Comparison of ENCODE assay signal across 9 cellular contexts in the genomic region with DNA sequence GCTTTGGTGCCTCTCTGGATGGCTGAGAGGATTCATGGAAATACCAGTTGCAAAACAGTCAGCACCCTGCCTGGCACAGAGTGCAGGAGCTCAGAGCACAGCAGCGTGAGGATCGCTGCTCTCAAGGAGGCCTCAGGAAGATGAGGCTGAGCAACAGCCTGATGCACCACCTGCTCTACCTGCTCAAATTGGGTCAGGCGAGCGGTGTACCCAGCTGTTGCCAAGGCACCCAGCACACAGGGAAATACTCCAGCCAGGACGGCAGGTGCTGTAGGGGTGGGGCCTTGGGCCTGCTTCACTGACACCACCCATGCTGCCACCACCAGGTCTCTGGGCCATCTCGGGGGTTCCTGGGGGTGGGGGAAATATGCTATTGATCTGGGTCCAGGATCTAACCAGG. TPM values are rescaled to one million over a fixed set of nuclear protein-coding genes. Genes with fewer than 3 reads are reported as not detected.
A peak's percentile ranks its signal among the peaks of the same experiment; 100 is the strongest.
DNase-seq lines count a peak whose midpoint lies in the region; ATAC-seq, FAIRE-seq and TF ChIP-seq lines count a peak whose summit lies in the region.
"Had no signal": no experiment of that assay in that cellular context is flagged by ENCODE, and none has a peak within 500 bp of the region (broad histone marks: within the 10 kb centered on the region; RNA-seq: fewer than 3 reads in every experiment).

No MANE protein-coding gene starts in this region.

- FAIRE-seq in HepG2 (lab: Jason Lieb, UNC), result no peak

- no TSS peak for BruUV-seq in HepG2 (replicated peaks; lab: Mats Ljungman, UMichigan)

- no peak overlapping the region for H2AFZ ChIP-seq in HepG2 (ENCODE audit: low read length)

- H3K9ac ChIP-seq in HepG2 (ENCODE audit: insufficient read depth, low read depth, low read length), result 0 out of 2 replicates have a peak overlapping the region, but pooled peaks have one; percentile 5

- no peak for ATAC-seq in left cardiac atrium
- ATAC-seq in HepG2, result no peak
- no peak for ATAC-seq in HG03196 (IDR thresholded peaks at IDR 0.05; ENCODE audit: unreplicated experiment)

- TF ChIP-seq RAD21 in HepG2 (CRISPR knock-in tag; IDR thresholded peaks at IDR 0.05), result no peak

- H3K36me3 ChIP-seq in left ventricle myocardium inferior (no peaks in the 10 kb centered on the region), HepG2 (replicated peaks in 1 of 2; ENCODE audit: control insufficient read depth in 1 of 2, insufficient read depth in 2 of 2, low read length in 2 of 2) (peaks cover 0 to 4% of the 10 kb centered on the region in 2 experiments; a peak in 2 of 5 replicates), uterus (no peaks in the 10 kb centered on the region), SJCRH30 (no peaks in the 10 kb centered on the region)

- peak overlapping the region; percentile 97 for H3K4me2 ChIP-seq in HepG2 (ENCODE audit: low read depth, low read length)

- no peak for TF ChIP-seq CTCF in left ventricle myocardium inferior (IDR thresholded peaks at IDR 0.05; ENCODE audit: borderline replicate concordance)
- no peak for TF ChIP-seq CTCF in HepG2 (CRISPR knock-in tag; IDR thresholded peaks at IDR 0.05)
- no peak for TF ChIP-seq CTCF in uterus (IDR thresholded peaks at IDR 0.05)

- H3K4me3 ChIP-seq in left ventricle myocardium inferior (peak overlapping the region; percentile 91), HepG2 (replicated peaks in 1 of 3; ENCODE audit: insufficient read depth in 1 of 3, low read depth in 2 of 3, low read length in 3 of 3) (peak overlapping the region in 1 of 3 experiments; percentile 90; a peak in 1 of 6 replicates), uterus (no peak overlapping the region), SJCRH30 (no peak overlapping the region)

- intact Hi-C loops in left ventricle myocardium inferior (cut with micrococcal nuclease) (no loop called here), left cardiac atrium (cut with DNase I) (no loop called here), HepG2 (cut with micrococcal nuclease; ENCODE audit: unreplicated experiment) (loop anchor here (5.0 kb wide), 2 partner anchors 34 to 46 kb away; no protein-coding TSS in a partner anchor), uterus (cut with DNase I; ENCODE audit: low total_unique reads) (no loop called here)

- TF ChIP-seq POLR2A in HepG2 (IDR thresholded peaks at IDR 0.05; ENCODE audit: insufficient read depth in 1 of 2, low read depth in 2 of 2, low read length in 2 of 2) (no peak), uterus (IDR thresholded peaks at IDR 0.05) (no peak)

- H3K27ac ChIP-seq in left ventricle myocardium inferior (replicated peaks) (peak overlapping the region; percentile 95), HepG2 (ENCODE audit: extremely low read length, insufficient read depth, low read length) (no peak overlapping the region), uterus (peak overlapping the region; percentile 90 to 91), SJCRH30 (no peak overlapping the region)

- in situ Hi-C loops in HepG2 (cut with HindIII; ENCODE audit: extremely low pct_ligation_motif_present, low pct_unique_long_range_greater_than_20kb), result no loop called here

- no peaks in the 10 kb centered on the region for H3K9me3 ChIP-seq in left ventricle myocardium inferior (replicated peaks)
- no peaks in the 10 kb centered on the region for H3K9me3 ChIP-seq in HepG2 (ENCODE audit: low read length)
- no peaks in the 10 kb centered on the region for H3K9me3 ChIP-seq in uterus
- no peaks in the 10 kb centered on the region for H3K9me3 ChIP-seq in SJCRH30 (replicated peaks)

- H3K4me1 ChIP-seq in left ventricle myocardium inferior, result peaks cover 92% of the 10 kb centered on the region
- peaks cover 66% of the 10 kb centered on the region for H3K4me1 ChIP-seq in HepG2 (ENCODE audit: insufficient read depth, low read length)
- peaks cover 15 to 59% of the 10 kb centered on the region in 2 donors for H3K4me1 ChIP-seq in uterus
- H3K4me1 ChIP-seq in SJCRH30, result peaks cover 20% of the 10 kb centered on the region

- no peak for TF ChIP-seq EP300 in HepG2 (IDR thresholded peaks at IDR 0.05; ENCODE audit: low read depth in 2 of 2, low read length in 2 of 2)
- TF ChIP-seq EP300 in HepG2 (CRISPR knock-in tag; IDR thresholded peaks at IDR 0.05; ENCODE audit: borderline replicate concordance), result no peak

- peaks cover 37% of the 10 kb centered on the region; the same call in 1 of the 2 replicates for H4K20me1 ChIP-seq in HepG2 (ENCODE audit: insufficient read depth, low read length)

- CTCF ChIA-PET in HepG2 (lab: Yijun Ruan, JAX; ENCODE audit: low intra/inter-chr PET ratio, low total read pairs), result no interaction called here

- H3K27me3 ChIP-seq in left ventricle myocardium inferior (ENCODE audit: low read depth) (no peaks in the 10 kb centered on the region), HepG2 (ENCODE audit: control insufficient read depth in 1 of 2, insufficient read depth in 2 of 2, low read length in 2 of 2) (no peaks in the 10 kb centered on the region; a peak in 1 of 5 replicates), uterus (no peaks in the 10 kb centered on the region), SJCRH30 (no peaks in the 10 kb centered on the region)

- WGBS in HepG2 (ENCODE audit: low lambda C conversion rate), result 100% methylated on average over 1 of the region's 6 CpGs

- H3K79me2 ChIP-seq in HepG2 (ENCODE audit: insufficient read depth, low read length), result peaks cover 88% of the 10 kb centered on the region

- DNase-seq in left ventricle myocardium inferior (no peak), left cardiac atrium (no peak), HepG2 (ENCODE audit: low spot score) (no peak), uterus (no peak), SJCRH30 (no peak), Kasumi-1 (lab: John Stamatoyannopoulos, UW) (no peak)
- DNase-seq in activated CD4-positive, alpha-beta T cell treated with anti-CD3 and anti-CD28 coated beads, Interleukin-2, amount 50 U/mL, for 1 hour, result peak; percentile 61
- DNase-seq: stimulated activated CD8-positive, alpha-beta memory T cell treated with anti-CD3 and anti-CD28 coated beads, Interleukin-4, amount 100 ng/mL, for 48 hours had no signal

- POLR2A ChIA-PET in HepG2 (lab: Yijun Ruan, JAX), result no interaction called here

RNA-seq across cellular contexts. Expression of a gene that starts 4.3 kb away (rescaled TPM):
- total RNA-seq in left ventricle myocardium inferior (20.7 TPM), left cardiac atrium (10 to 100 TPM; 24.9 to 27.3 TPM), HepG2 (2016; rRNA removed; fragmentation: Illumina TruSeq; extraction: Trizol) (16.1 and 16.6 TPM in 2 replicates), uterus (100 to 1,000 TPM in 1 of 4 donors, 10 to 100 TPM in 2, 1 to 10 TPM in 1; 5.0 to 140 (median 19.3) TPM)
- total RNA-seq in HepG2 (2016; cell fraction: cytosol; rRNA removed; fragmentation: Illumina TruSeq; extraction: Trizol; ENCODE audit: low read depth), result 10.4 and 11.3 TPM in 2 replicates
- 12.3 and 17.2 TPM in 2 replicates for total RNA-seq in HepG2 (2016; cell fraction: insoluble cytoplasmic fraction; rRNA removed; fragmentation: Illumina TruSeq; extraction: Trizol)
- total RNA-seq in HepG2 (2016; cell fraction: membrane; rRNA removed; fragmentation: Illumina TruSeq; extraction: Trizol), result 21.5 and 21.9 TPM in 2 replicates
- 20.0 and 24.0 TPM in 2 replicates for total RNA-seq in HepG2 (2016; cell fraction: nucleus; rRNA removed; fragmentation: Illumina TruSeq; extraction: Trizol)
- 25.2 and 30.1 TPM in 2 replicates for polyA plus RNA-seq in HepG2 (2011; rRNA removed)
- 19.7 and 22.7 TPM in 2 replicates for polyA plus RNA-seq in HepG2 (2011; cell fraction: cytosol; rRNA removed)
- polyA plus RNA-seq in HepG2 (2011; cell fraction: nucleus; rRNA removed), result 108 and 126 TPM in 2 replicates
- polyA plus RNA-seq in HepG2 (2012), result 22.5 and 36.8 TPM in 2 replicates
- polyA plus RNA-seq in HepG2 (2016; cell fraction: cytosol; fragmentation: Illumina TruSeq; extraction: Trizol; ENCODE audit: low read depth), result 3.8 and 4.2 TPM in 2 replicates
- 24.1 and 30.7 TPM in 2 replicates for polyA plus RNA-seq in HepG2 (2016; cell fraction: insoluble cytoplasmic fraction; fragmentation: Illumina TruSeq; extraction: Trizol; ENCODE audit: low read depth)
- polyA plus RNA-seq in HepG2 (2016; cell fraction: membrane; fragmentation: Illumina TruSeq; extraction: Trizol; ENCODE audit: low read depth), result 16.7 and 17.4 TPM in 2 replicates
- polyA plus RNA-seq in HepG2 (2016; cell fraction: nucleus; fragmentation: Illumina TruSeq; extraction: Trizol; ENCODE audit: insufficient read depth, low read depth), result 72.4 and 76.1 TPM in 2 replicates
- 25.3 and 40.6 TPM in 2 replicates for polyA minus RNA-seq in HepG2 (2011; rRNA and poly(A)+ RNA removed; ENCODE audit: low replicate concordance)
- 8.3 and 11.4 TPM in 2 replicates for polyA minus RNA-seq in HepG2 (2011; cell fraction: cytosol; rRNA and poly(A)+ RNA removed)
- polyA minus RNA-seq in HepG2 (2011; cell fraction: nucleus; rRNA and poly(A)+ RNA removed), result 25.0 and 25.4 TPM in 2 replicates
- total RNA-seq in SJCRH30 (2014; rRNA removed; shearing (Covaris generic)), result 4.0 and 5.0 TPM in 2 replicates

RNA-seq across cellular contexts. Expression of a gene that starts 38.8 kb away (rescaled TPM):
- 14.0 TPM for total RNA-seq in left ventricle myocardium inferior
- 10 to 100 TPM; 14.7 to 18.3 TPM for total RNA-seq in left cardiac atrium
- total RNA-seq in HepG2 (2016; rRNA removed; fragmentation: Illumina TruSeq; extraction: Trizol), result 17.5 and 24.8 TPM in 2 replicates
- 20.0 and 27.3 TPM in 2 replicates for total RNA-seq in HepG2 (2016; cell fraction: cytosol; rRNA removed; fragmentation: Illumina TruSeq; extraction: Trizol; ENCODE audit: low read depth)
- 14.9 and 23.0 TPM in 2 replicates for total RNA-seq in HepG2 (2016; cell fraction: insoluble cytoplasmic fraction; rRNA removed; fragmentation: Illumina TruSeq; extraction: Trizol)
- 31.4 and 35.9 TPM in 2 replicates for total RNA-seq in HepG2 (2016; cell fraction: membrane; rRNA removed; fragmentation: Illumina TruSeq; extraction: Trizol)
- 18.6 and 22.0 TPM in 2 replicates for total RNA-seq in HepG2 (2016; cell fraction: nucleus; rRNA removed; fragmentation: Illumina TruSeq; extraction: Trizol)
- 35.3 and 38.6 TPM in 2 replicates for polyA plus RNA-seq in HepG2 (2011; rRNA removed)
- polyA plus RNA-seq in HepG2 (2011; cell fraction: cytosol; rRNA removed), result 30.5 and 35.2 TPM in 2 replicates
- polyA plus RNA-seq in HepG2 (2011; cell fraction: nucleus; rRNA removed), result 36.6 and 37.4 TPM in 2 replicates
- 21.4 and 25.3 TPM in 2 replicates for polyA plus RNA-seq in HepG2 (2012)
- 32.5 and 40.9 TPM in 2 replicates for polyA plus RNA-seq in HepG2 (2016; cell fraction: cytosol; fragmentation: Illumina TruSeq; extraction: Trizol; ENCODE audit: low read depth)
- 30.7 and 34.8 TPM in 2 replicates for polyA plus RNA-seq in HepG2 (2016; cell fraction: insoluble cytoplasmic fraction; fragmentation: Illumina TruSeq; extraction: Trizol; ENCODE audit: low read depth)
- polyA plus RNA-seq in HepG2 (2016; cell fraction: membrane; fragmentation: Illumina TruSeq; extraction: Trizol; ENCODE audit: low read depth), result 49.8 and 53.8 TPM in 2 replicates
- 49.9 and 52.5 TPM in 2 replicates for polyA plus RNA-seq in HepG2 (2016; cell fraction: nucleus; fragmentation: Illumina TruSeq; extraction: Trizol; ENCODE audit: insufficient read depth, low read depth)
- polyA minus RNA-seq in HepG2 (2011; rRNA and poly(A)+ RNA removed; ENCODE audit: low replicate concordance), result 68.5 and 193 TPM in 2 replicates
- 12.9 and 15.4 TPM in 2 replicates for polyA minus RNA-seq in HepG2 (2011; cell fraction: cytosol; rRNA and poly(A)+ RNA removed)
- polyA minus RNA-seq in HepG2 (2011; cell fraction: nucleus; rRNA and poly(A)+ RNA removed), result 34.8 and 35.4 TPM in 2 replicates
- 10 to 100 TPM in 3 of 4 donors, 1 to 10 TPM in 1; 6.7 to 33.1 (median 15.9) TPM for total RNA-seq in uterus
- total RNA-seq in SJCRH30 (2014; rRNA removed; shearing (Covaris generic)), result 44.7 and 46.4 TPM in 2 replicates

RNA-seq across cellular contexts. Expression of a gene that starts 45.9 kb away (rescaled TPM):
- total RNA-seq in left ventricle myocardium inferior (0.85 TPM), left cardiac atrium (under 1 TPM; 0.50 to 0.99 TPM), HepG2 (2016; rRNA removed; fragmentation: Illumina TruSeq; extraction: Trizol) (0.20 TPM in 1 of 2 replicates, not detected in the other), uterus (10 to 100 TPM in 1 of 4 donors, 1 to 10 TPM in 2, not detected in 1; 2.9 to 11.3 (median 3.2) TPM)
- 0.51 TPM in 1 of 2 replicates, not detected in the other for total RNA-seq in HepG2 (2016; cell fraction: cytosol; rRNA removed; fragmentation: Illumina TruSeq; extraction: Trizol; ENCODE audit: low read depth)
- total RNA-seq in HepG2 (2016; cell fraction: insoluble cytoplasmic fraction; rRNA removed; fragmentation: Illumina TruSeq; extraction: Trizol), result 0.15 TPM in 1 of 2 replicates, not detected in the other
- total RNA-seq in HepG2 (2016; cell fraction: membrane; rRNA removed; fragmentation: Illumina TruSeq; extraction: Trizol), result not detected in 2 replicates
- total RNA-seq in HepG2 (2016; cell fraction: nucleus; rRNA removed; fragmentation: Illumina TruSeq; extraction: Trizol), result 0.56 TPM in 1 of 2 replicates, not detected in the other
- 0.44 and 0.49 TPM in 2 replicates for polyA plus RNA-seq in HepG2 (2011; rRNA removed)
- 0.17 and 0.32 TPM in 2 replicates for polyA plus RNA-seq in HepG2 (2011; cell fraction: cytosol; rRNA removed)
- polyA plus RNA-seq in HepG2 (2011; cell fraction: nucleus; rRNA removed), result 5.3 and 9.9 TPM in 2 replicates
- 0.32 and 0.67 TPM in 2 replicates for polyA plus RNA-seq in HepG2 (2012)
- 0.24 TPM in 1 of 2 replicates, not detected in the other for polyA plus RNA-seq in HepG2 (2016; cell fraction: cytosol; fragmentation: Illumina TruSeq; extraction: Trizol; ENCODE audit: low read depth)
- not detected in 2 replicates for polyA plus RNA-seq in HepG2 (2016; cell fraction: insoluble cytoplasmic fraction; fragmentation: Illumina TruSeq; extraction: Trizol; ENCODE audit: low read depth)
- not detected in 2 replicates for polyA plus RNA-seq in HepG2 (2016; cell fraction: membrane; fragmentation: Illumina TruSeq; extraction: Trizol; ENCODE audit: low read depth)
- 1.1 TPM in 1 of 2 replicates, not detected in the other for polyA plus RNA-seq in HepG2 (2016; cell fraction: nucleus; fragmentation: Illumina TruSeq; extraction: Trizol; ENCODE audit: insufficient read depth, low read depth)
- polyA minus RNA-seq in HepG2 (2011; rRNA and poly(A)+ RNA removed; ENCODE audit: low replicate concordance), result 0.72 and 1.4 TPM in 2 replicates
- polyA minus RNA-seq in HepG2 (2011; cell fraction: cytosol; rRNA and poly(A)+ RNA removed), result 0.88 TPM in 1 of 2 replicates, not detected in the other
- polyA minus RNA-seq in HepG2 (2011; cell fraction: nucleus; rRNA and poly(A)+ RNA removed), result 1.3 and 2.2 TPM in 2 replicates
- 0.20 and 0.51 TPM in 2 replicates for total RNA-seq in SJCRH30 (2014; rRNA removed; shearing (Covaris generic))

RNA-seq across cellular contexts. Expression of a gene that starts 59.7 kb away (rescaled TPM):
- total RNA-seq in left ventricle myocardium inferior (31.3 TPM), left cardiac atrium (10 to 100 TPM; 35.8 to 49.9 TPM), HepG2 (2016; rRNA removed; fragmentation: Illumina TruSeq; extraction: Trizol) (14.8 and 18.8 TPM in 2 replicates), uterus (10 to 100 TPM in 3 of 4 donors, under 1 TPM in 1; 0.59 to 41.7 (median 20.7) TPM)
- total RNA-seq in HepG2 (2016; cell fraction: cytosol; rRNA removed; fragmentation: Illumina TruSeq; extraction: Trizol; ENCODE audit: low read depth), result 35.6 and 43.0 TPM in 2 replicates
- 13.0 and 19.7 TPM in 2 replicates for total RNA-seq in HepG2 (2016; cell fraction: insoluble cytoplasmic fraction; rRNA removed; fragmentation: Illumina TruSeq; extraction: Trizol)
- total RNA-seq in HepG2 (2016; cell fraction: membrane; rRNA removed; fragmentation: Illumina TruSeq; extraction: Trizol), result 47.7 and 65.6 TPM in 2 replicates
- 12.8 and 17.5 TPM in 2 replicates for total RNA-seq in HepG2 (2016; cell fraction: nucleus; rRNA removed; fragmentation: Illumina TruSeq; extraction: Trizol)
- 27.7 and 36.4 TPM in 2 replicates for polyA plus RNA-seq in HepG2 (2011; rRNA removed)
- polyA plus RNA-seq in HepG2 (2011; cell fraction: cytosol; rRNA removed), result 26.2 and 47.9 TPM in 2 replicates
- polyA plus RNA-seq in HepG2 (2011; cell fraction: nucleus; rRNA removed), result 41.2 and 43.3 TPM in 2 replicates
- polyA plus RNA-seq in HepG2 (2012), result 14.8 and 21.6 TPM in 2 replicates
- 55.5 and 75.3 TPM in 2 replicates for polyA plus RNA-seq in HepG2 (2016; cell fraction: cytosol; fragmentation: Illumina TruSeq; extraction: Trizol; ENCODE audit: low read depth)
- polyA plus RNA-seq in HepG2 (2016; cell fraction: insoluble cytoplasmic fraction; fragmentation: Illumina TruSeq; extraction: Trizol; ENCODE audit: low read depth), result 20.6 and 23.9 TPM in 2 replicates
- polyA plus RNA-seq in HepG2 (2016; cell fraction: membrane; fragmentation: Illumina TruSeq; extraction: Trizol; ENCODE audit: low read depth), result 69.4 and 78.8 TPM in 2 replicates
- polyA plus RNA-seq in HepG2 (2016; cell fraction: nucleus; fragmentation: Illumina TruSeq; extraction: Trizol; ENCODE audit: insufficient read depth, low read depth), result 25.2 and 32.3 TPM in 2 replicates
- 74.4 and 118 TPM in 2 replicates for polyA minus RNA-seq in HepG2 (2011; rRNA and poly(A)+ RNA removed; ENCODE audit: low replicate concordance)
- 40.0 and 42.1 TPM in 2 replicates for polyA minus RNA-seq in HepG2 (2011; cell fraction: cytosol; rRNA and poly(A)+ RNA removed)
- polyA minus RNA-seq in HepG2 (2011; cell fraction: nucleus; rRNA and poly(A)+ RNA removed), result 15.6 and 17.8 TPM in 2 replicates
- 19.6 and 24.3 TPM in 2 replicates for total RNA-seq in SJCRH30 (2014; rRNA removed; shearing (Covaris generic))

Comparison
In these comparisons a context has a peak if more than half of its experiments do, and no peak if none do; other contexts are left out.
1. H3K27ac ChIP-seq: peak in left ventricle myocardium inferior (single experiment) and uterus (2 of 2); none in HepG2 (single experiment) and SJCRH30 (single experiment).